In the genomic region with DNA sequence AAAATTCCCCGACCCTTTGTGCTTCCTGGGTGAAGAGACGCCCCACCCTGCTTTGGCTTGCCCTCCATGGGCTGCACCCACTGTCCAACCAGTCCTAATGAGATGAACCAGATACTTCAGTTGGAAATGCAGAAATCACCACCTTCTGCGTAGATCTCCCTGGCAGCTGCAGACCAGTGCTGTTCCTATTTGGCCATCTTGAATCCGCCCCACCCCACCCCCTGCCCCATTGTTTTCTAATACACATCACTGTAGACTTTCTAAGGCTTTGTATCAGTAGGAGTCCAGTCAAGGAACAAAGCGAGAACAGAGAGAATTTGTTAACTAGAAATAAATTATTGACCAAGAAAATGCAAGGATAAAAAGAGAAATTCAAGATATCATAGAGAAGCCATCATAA, we compare ENCODE assay signal across 29 cellular contexts.
"Had no signal": no experiment of that assay in that cellular context is flagged by ENCODE, and none has a peak within 500 bp of the region (broad histone marks: within the 10 kb centered on the region; RNA-seq: fewer than 3 reads in every experiment).

No MANE protein-coding gene starts in this region.

- H2AFZ ChIP-seq: parathyroid adenoma had no signal

- H3K4me3 ChIP-seq: ovary, psoas muscle, right lobe of liver, sigmoid colon, stomach, thoracic aorta, thyroid gland, tibial nerve, upper lobe of left lung, vagina had no signal

- H3K4me3 Mint-ChIP-seq: natural killer cell treated with Interleukin-12 subunit alpha and Interleukin-12 subunit beta and Interleukin-15 and Interleukin-18, amount 100 ng/mL, for 72 hours; nephron progenitor cell; neural crest cell; stimulated activated effector memory CD8-positive, alpha-beta T cell treated with anti-CD3 and anti-CD28 coated beads, Interleukin-12 subunit alpha, Interleukin-12 subunit beta, amount 100 ng/mL, for 72 hours; stimulated activated naive B cell treated with anti-CD40 and anti-IgM and Interleukin-4, amounts not matched to agents 10 μg/mL and 1 μg/mL and 100 μg/mL, for 72 hours; stimulated activated naive CD8-positive, alpha-beta T cell treated with anti-CD3 and anti-CD28 coated beads, Interleukin-15, Interleukin-2, amounts not matched to agents 100 ng/mL and 50 ng/mL, for 24 hours had no signal

- H3K27ac ChIP-seq: neutrophil, ovary, parathyroid adenoma, psoas muscle, right lobe of liver, sigmoid colon, stomach, thoracic aorta, thyroid gland, tibial nerve, upper lobe of left lung, vagina had no signal

- H3K27me3 Mint-ChIP-seq: natural killer cell treated with Interleukin-12 subunit alpha and Interleukin-12 subunit beta and Interleukin-15 and Interleukin-18, amount 100 ng/mL, for 72 hours; progenitor cell of endocrine pancreas; stimulated activated naive B cell treated with anti-CD40 and anti-IgM and Interleukin-4, amounts not matched to agents 10 μg/mL and 1 μg/mL and 100 μg/mL, for 72 hours; stimulated activated naive CD8-positive, alpha-beta T cell treated with anti-CD3 and anti-CD28 coated beads, Interleukin-15, Interleukin-2, amounts not matched to agents 100 ng/mL and 50 ng/mL, for 24 hours had no signal

- H3K4me1 ChIP-seq: parathyroid adenoma, psoas muscle, right lobe of liver, sigmoid colon, thyroid gland, tibial nerve, upper lobe of left lung, vagina had no signal

- H3K36me3 ChIP-seq: neutrophil, ovary, right lobe of liver, sigmoid colon, stomach, thoracic aorta, thyroid gland, tibial nerve, upper lobe of left lung, vagina had no signal

- H3K4me1 Mint-ChIP-seq: nephron progenitor cell; neural crest cell; stimulated activated effector memory CD8-positive, alpha-beta T cell treated with anti-CD3 and anti-CD28 coated beads, Interleukin-12 subunit alpha, Interleukin-12 subunit beta, amount 100 ng/mL, for 72 hours; stimulated activated naive B cell treated with anti-CD40 and anti-IgM and Interleukin-4, amounts not matched to agents 10 μg/mL and 1 μg/mL and 100 μg/mL, for 72 hours had no signal

- H3K9ac ChIP-seq: parathyroid adenoma had no signal

- H3K9me3 Mint-ChIP-seq: nephron progenitor cell had no signal

- H3K27ac Mint-ChIP-seq: natural killer cell treated with Interleukin-12 subunit alpha and Interleukin-12 subunit beta and Interleukin-15 and Interleukin-18, amount 100 ng/mL, for 72 hours; nephron progenitor cell; progenitor cell of endocrine pancreas; stimulated activated effector memory CD8-positive, alpha-beta T cell treated with anti-CD3 and anti-CD28 coated beads, Interleukin-12 subunit alpha, Interleukin-12 subunit beta, amount 100 ng/mL, for 72 hours; stimulated activated naive B cell treated with anti-CD40 and anti-IgM and Interleukin-4, amounts not matched to agents 10 μg/mL and 1 μg/mL and 100 μg/mL, for 72 hours; stimulated activated naive CD8-positive, alpha-beta T cell treated with anti-CD3 and anti-CD28 coated beads, Interleukin-15, Interleukin-2, amounts not matched to agents 100 ng/mL and 50 ng/mL, for 24 hours had no signal

- DNase-seq: nephron progenitor cell; nucleus accumbens; ovary; posterior cingulate gyrus; psoas muscle; right cardiac atrium; right lobe of liver; sigmoid colon; small intestine; stimulated activated CD4-positive, alpha-beta T cell treated with anti-CD3 and anti-CD28 coated beads, Interleukin-15, amount 100 ng/mL, for 24 hours; stimulated activated CD4-positive, alpha-beta T cell treated with anti-CD3 and anti-CD28 coated beads, Interleukin-2, amount 100 ng/mL, for 24 hours; stimulated activated CD4-positive, alpha-beta T cell treated with anti-CD3 and anti-CD28 coated beads, Interleukin-2, amount 100 ng/mL, for 48 hours; stimulated activated CD4-positive, alpha-beta T cell treated with anti-CD3 and anti-CD28 coated beads, Interleukin-4, amount 100 ng/mL, for 24 hours; stimulated activated naive B cell treated with anti-CD40 and anti-IgM and Interleukin-4, amounts not matched to agents 10 μg/mL and 1 μg/mL and 100 μg/mL, for 72 hours; stimulated activated naive CD4-positive, alpha-beta T cell treated with Interleukin-2 at 50 U/mL for 16 hours; stomach; thyroid gland; trophoblast cell; upper lobe of left lung had no signal

- H3K36me3 Mint-ChIP-seq: natural killer cell treated with Interleukin-12 subunit alpha and Interleukin-12 subunit beta and Interleukin-15 and Interleukin-18, amount 100 ng/mL, for 72 hours; stimulated activated effector memory CD8-positive, alpha-beta T cell treated with anti-CD3 and anti-CD28 coated beads, Interleukin-12 subunit alpha, Interleukin-12 subunit beta, amount 100 ng/mL, for 72 hours; stimulated activated naive B cell treated with anti-CD40 and anti-IgM and Interleukin-4, amounts not matched to agents 10 μg/mL and 1 μg/mL and 100 μg/mL, for 72 hours had no signal

- H3K9me3 ChIP-seq: neutrophil, ovary, psoas muscle, right lobe of liver, sigmoid colon, thoracic aorta, thyroid gland, upper lobe of left lung, vagina had no signal

- H3K27me3 ChIP-seq: neutrophil, ovary, right lobe of liver, sigmoid colon, stomach, thyroid gland, tibial nerve, upper lobe of left lung, vagina had no signal
